Comparison of ENCODE assay signal across 8 cellular contexts in genomic region chr12:54991161-54991991, GRCh38. TPM values are rescaled to one million over a fixed set of nuclear protein-coding genes. Genes with fewer than 3 reads are reported as not detected.
DNase-seq lines count a peak whose midpoint lies in the region; ATAC-seq and TF ChIP-seq lines count a peak whose summit lies in the region.

No MANE protein-coding gene starts in this region.

- H3K27ac ChIP-seq in CD4-positive, alpha-beta T cell (ENCODE audit: low read depth, low read length): peak overlapping the region; percentile 54
- H3K27ac ChIP-seq in colonic mucosa (no peak overlapping the region), GM23338 (ENCODE audit: low read depth) (no peak overlapping the region), psoas muscle (no peak overlapping the region)

- H3K9me3 Mint-ChIP-seq in CD4-positive, alpha-beta T cell: no peaks in the 10 kb centered on the region
- no peaks in the 10 kb centered on the region; the same call in 2 of the 3 replicates for H3K9me3 Mint-ChIP-seq in GM23338

- POLR2A ChIA-PET in CD4-positive, alpha-beta T cell (lab: Charles Lee): interaction anchor here (1.0 to 3.3 kb wide), 3 partner anchors 11 to 81 kb away, joined by 3 to 54 read pairs (median 4); no protein-coding TSS in a partner anchor

- no peaks in the 10 kb centered on the region for H3K9me3 ChIP-seq in CD4-positive, alpha-beta T cell (ENCODE audit: control insufficient read depth, low read length)
- H3K9me3 ChIP-seq in colonic mucosa (no peaks in the 10 kb centered on the region), psoas muscle (no peaks in the 10 kb centered on the region)

- 92 to 94% (median 93%) methylated on average over 9 of the region's 9 CpGs for WGBS in psoas muscle, 3 donors

- no peaks in the 10 kb centered on the region for H3K36me3 Mint-ChIP-seq in CD4-positive, alpha-beta T cell (ENCODE audit: low read depth)
- H3K36me3 Mint-ChIP-seq in GM23338 (ENCODE audit: low read depth): no peaks in the 10 kb centered on the region; the same call in 2 of the 3 replicates

- CTCF ChIA-PET in CD4-positive, alpha-beta T cell (lab: Charles Lee): interaction anchor here (0.9 to 11.2 kb wide), 3 partner anchors 13 to 242 kb away, joined by 3 to 182 read pairs (median 18); no protein-coding TSS in a partner anchor

- H3K4me2 ChIP-seq in GM23338: no peak overlapping the region

- TF ChIP-seq CTCF in CD4-positive, alpha-beta T cell (IDR thresholded peaks at IDR 0.05): no peak
- TF ChIP-seq CTCF in colonic mucosa (IDR thresholded peaks at IDR 0.05) (no peak), GM23338 (conservative IDR thresholded peaks at IDR 0.05; ENCODE audit: low read depth in 2 of 2) (no peak), psoas muscle (IDR thresholded peaks at IDR 0.05) (no peak)

- H3K79me2 ChIP-seq in GM23338 (replicated peaks; ENCODE audit: insufficient read depth): no peaks in the 10 kb centered on the region

- peak overlapping the region; percentile 94 for H3K4me3 Mint-ChIP-seq in CD4-positive, alpha-beta T cell
- no peak overlapping the region for H3K4me3 Mint-ChIP-seq in GM23338

- no peaks in the 10 kb centered on the region for H3K9me2 ChIP-seq in GM23338 (ENCODE audit: insufficient read depth)

- H3K36me3 ChIP-seq in colonic mucosa (no peaks in the 10 kb centered on the region), GM23338 (ENCODE audit: insufficient read depth) (no peaks in the 10 kb centered on the region), psoas muscle (ENCODE audit: insufficient read depth in 1 of 2, low read depth in 1 of 2) (no peaks in the 10 kb centered on the region)

- no peaks in the 10 kb centered on the region for H4K20me1 ChIP-seq in GM23338 (replicated peaks; ENCODE audit: insufficient read depth)

- no peaks in the 10 kb centered on the region for H3K27me3 ChIP-seq in CD4-positive, alpha-beta T cell (ENCODE audit: control insufficient read depth, insufficient read depth, low read length)
- no peaks in the 10 kb centered on the region for H3K27me3 ChIP-seq in colonic mucosa
- H3K27me3 ChIP-seq in GM23338 (ENCODE audit: insufficient read depth): no peaks in the 10 kb centered on the region
- no peaks in the 10 kb centered on the region for H3K27me3 ChIP-seq in psoas muscle (ENCODE audit: insufficient read depth in 3 of 3, low read length in 2 of 3)

- no peak overlapping the region; the same call in 1 of the 2 replicates for H2AFZ ChIP-seq in GM23338

- H3K4me1 Mint-ChIP-seq in CD4-positive, alpha-beta T cell (ENCODE audit: low read depth): peaks cover 67% of the 10 kb centered on the region
- peaks cover 4% of the 10 kb centered on the region for H3K4me1 Mint-ChIP-seq in GM23338

- intact Hi-C loops in CD4-positive, alpha-beta T cell (cut with DNase I, micrococcal nuclease): loop anchor here (5.0 to 10.0 kb wide), 3 partner anchors 34 to 397 kb away; no protein-coding TSS in a partner anchor
- intact Hi-C loops in colonic mucosa (cut with DNase I) (loop anchor here (10.0 kb wide), 1 partner anchor 153 kb away; no protein-coding TSS in a partner anchor), psoas muscle (cut with DNase I) (loop anchor here (2.0 to 5.0 kb wide), 2 partner anchors 81 to 151 kb away; no protein-coding TSS in a partner anchor)

- H3K4me3 ChIP-seq in colonic mucosa: no peak overlapping the region
- H3K4me3 ChIP-seq in GM23338: no peak overlapping the region
- no peak overlapping the region for H3K4me3 ChIP-seq in psoas muscle

- DNase-seq in CD4-positive, alpha-beta T cell: peak in 3 of 10 experiments; percentile 14 to 17 (median 14)
- peak; percentile 55 to 58 for DNase-seq in activated T-cell treated with anti-CD3 and anti-CD28 coated beads, Interleukin-2, amount 50 U/mL, for 48 hours
- DNase-seq in stimulated activated naive CD8-positive, alpha-beta T cell treated with anti-CD3 and anti-CD28 coated beads, Interleukin-15, Interleukin-2, amounts not matched to agents 100 U/mL and 50 U/mL, for 24 hours: peak; percentile 39
- no peak for DNase-seq in colonic mucosa
- DNase-seq in GM23338 (ENCODE audit: low spot score): no peak
- no peak for DNase-seq in psoas muscle

- H3K27ac Mint-ChIP-seq in CD4-positive, alpha-beta T cell: peak overlapping the region; percentile 100
- no peak overlapping the region for H3K27ac Mint-ChIP-seq in GM23338

- no peaks in the 10 kb centered on the region for H3F3A ChIP-seq in GM23338 (replicated peaks; ENCODE audit: low read depth)

- H3K4me1 ChIP-seq in colonic mucosa (no peaks in the 10 kb centered on the region), GM23338 (ENCODE audit: insufficient read depth) (no peaks in the 10 kb centered on the region), psoas muscle (no peaks in the 10 kb centered on the region)

- no peak overlapping the region for H3K9ac ChIP-seq in colonic mucosa (ENCODE audit: low read depth in 2 of 2, low read length in 2 of 2)

- peak; percentile 41 for ATAC-seq in CD4-positive, alpha-beta T cell (ENCODE audit: poor library complexity)
- peak; percentile 71 for ATAC-seq in GM19463 (IDR thresholded peaks at IDR 0.05; ENCODE audit: unreplicated experiment)
- peak; percentile 49 for ATAC-seq in HG03469 (IDR thresholded peaks at IDR 0.05; ENCODE audit: unreplicated experiment)
- peak; percentile 77 for ATAC-seq in stimulated activated naive CD8-positive, alpha-beta T cell treated with anti-CD3 and anti-CD28 coated beads, Interleukin-15, Interleukin-2, amounts not matched to agents 100 U/mL and 50 U/mL, for 24 hours
- no peak for ATAC-seq in GM23338
- ATAC-seq in psoas muscle: no peak

- no peaks in the 10 kb centered on the region for H3K27me3 Mint-ChIP-seq in CD4-positive, alpha-beta T cell
- peaks cover 2% of the 10 kb centered on the region for H3K27me3 Mint-ChIP-seq in GM23338 (ENCODE audit: insufficient read depth, low read depth, poor library complexity)

TF ChIP-seq in GM23338, 12 proteins besides CTCF, POLR2A, EP300 and RAD21:
- TF ChIP-seq EZH2 (IDR thresholded peaks at IDR 0.05; ENCODE audit: low read depth, unreplicated experiment) (no peak), EZH2phosphoT487 (IDR thresholded peaks at IDR 0.05; ENCODE audit: unreplicated experiment) (no peak), ETS1 (IDR thresholded peaks at IDR 0.05) (no peak), ZNF331 (CRISPR knock-in tag; IDR thresholded peaks at IDR 0.05; ENCODE audit: low read depth) (no peak), JUNB (IDR thresholded peaks at IDR 0.05; ENCODE audit: unreplicated experiment) (no peak), REST (IDR thresholded peaks at IDR 0.05; ENCODE audit: unreplicated experiment) (no peak), POLR2AphosphoS5 (IDR thresholded peaks at IDR 0.05; ENCODE audit: low read depth) (no peak), NANOG (IDR thresholded peaks at IDR 0.05; ENCODE audit: borderline replicate concordance) (no peak), CREB1 (CRISPR knock-in tag; IDR thresholded peaks at IDR 0.05; ENCODE audit: low read depth) (no peak)

RNA-seq across cellular contexts. Expression of gene TESPA1, which starts 6.8 kb away (rescaled TPM):
- total RNA-seq in CD4-positive, alpha-beta T cell: 10 to 100 TPM; 96.3 to 98.2 TPM
- total RNA-seq in colonic mucosa (1 to 10 TPM in 1 of 2 donors, under 1 TPM in 1; 0.82 to 1.6 TPM), psoas muscle (under 1 TPM in 2 of 4 donors, not detected in 2; 0.54 to 0.61 TPM)
- total RNA-seq in GM23338 (2014; rRNA removed; shearing (Covaris generic)): not detected in 2 replicates
- polyA plus RNA-seq in GM23338 (2016; fragmentation: Nextera tagmentation; extraction: Ambion mirVana) (0.34 TPM in 1 of 2 replicates, not detected in the other), psoas muscle (under 1 TPM; 0.08 to 0.87 (median 0.17) TPM)

RNA-seq across cellular contexts. Expression of gene NEUROD4, which starts 28.4 kb away (rescaled TPM):
- total RNA-seq in CD4-positive, alpha-beta T cell: not detected
- not detected for total RNA-seq in colonic mucosa
- 0.07 TPM in 1 of 2 replicates, not detected in the other for total RNA-seq in GM23338 (2014; rRNA removed; shearing (Covaris generic))
- 0.05 and 0.13 TPM in 2 replicates for polyA plus RNA-seq in GM23338 (2016; fragmentation: Nextera tagmentation; extraction: Ambion mirVana)
- not detected for total RNA-seq in psoas muscle
- not detected for polyA plus RNA-seq in psoas muscle

Comparison
In these comparisons a context has a peak if more than half of its experiments do, and no peak if none do; other contexts are left out.
1. ATAC-seq: peak in CD4-positive, alpha-beta T cell (single experiment), GM19463 (single experiment), HG03469 (single experiment) and stimulated activated naive CD8-positive, alpha-beta T cell treated with anti-CD3 and anti-CD28 coated beads, Interleukin-15, Interleukin-2, amounts not matched to agents 100 U/mL and 50 U/mL, for 24 hours (single experiment); none in GM23338 (single experiment) and psoas muscle (0 of 4).
2. DNase-seq: peak in activated T-cell treated with anti-CD3 and anti-CD28 coated beads, Interleukin-2, amount 50 U/mL, for 48 hours (2 of 2) and stimulated activated naive CD8-positive, alpha-beta T cell treated with anti-CD3 and anti-CD28 coated beads, Interleukin-15, Interleukin-2, amounts not matched to agents 100 U/mL and 50 U/mL, for 24 hours (single experiment); none in colonic mucosa (single experiment), GM23338 (single experiment) and psoas muscle (0 of 2).
3. RNA of gene TESPA1, which starts 6.8 kb away (total RNA-seq): 96.3 to 98.2 TPM in CD4-positive, alpha-beta T cell; 0.82 to 1.6 TPM in colonic mucosa, 0.54 to 0.61 TPM in psoas muscle and not detected in GM23338; every median in the first group is over 10 times any median in the second.